In genomic region chr12:53770281-53770680, GRCh38 we compare ENCODE assay signal across 17 cellular contexts. TPM values are rescaled to one million over a fixed set of nuclear protein-coding genes. Genes with fewer than 3 reads are reported as not detected.
DNase-seq lines count a peak whose midpoint lies in the region; TF ChIP-seq lines count a peak whose summit lies in the region.
"Had no signal": no experiment of that assay in that cellular context is flagged by ENCODE, and none has a peak within 500 bp of the region (broad histone marks: within the 10 kb centered on the region; RNA-seq: fewer than 3 reads in every experiment).

No MANE protein-coding gene starts in this region.

- no TSS peak for BruUV-seq in MCF 10A (replicated peaks; lab: Mats Ljungman, UMichigan)

- peaks cover 6% of the 10 kb centered on the region for H3K36me3 Mint-ChIP-seq in MCF 10A (ENCODE audit: insufficient read depth, unreplicated experiment)
- no peaks in the 10 kb centered on the region for H3K36me3 Mint-ChIP-seq in CD4-positive, alpha-beta memory T cell
- H3K36me3 Mint-ChIP-seq: naive B cell had no signal

- no peaks in the 10 kb centered on the region for H3K9me3 Mint-ChIP-seq in MCF 10A (ENCODE audit: unreplicated experiment)
- peaks cover 0 to 1% (median 0%) of the 10 kb centered on the region in 8 donors for H3K9me3 Mint-ChIP-seq in CD4-positive, alpha-beta memory T cell
- H3K9me3 Mint-ChIP-seq: activated T-cell treated with anti-CD3 and anti-CD28 coated beads, Interleukin-2, amount 50 U/mL, for 4 hours had no signal

- POLR2A ChIA-PET in MCF 10A (lab: Yijun Ruan, JAX), result interaction anchor here (0.6 to 2.7 kb wide), 6 partner anchors 9 to 229 kb away, joined by 3 to 21 read pairs (median 4); partner anchors contain the start of genes HOXC13 and HOXC9
- POLR2A ChIA-PET in CD4-positive, alpha-beta memory T cell (lab: Charles Lee; ENCODE audit: partially characterized antibody), result no interaction called here

- no peak overlapping the region for H3K27ac ChIP-seq in breast epithelium
- no peak overlapping the region for H3K27ac ChIP-seq in CD4-positive, alpha-beta memory T cell (ENCODE audit: low read depth, low read length)
- H3K27ac ChIP-seq: 22Rv1, sigmoid colon, testis had no signal

- H3K27me3 Mint-ChIP-seq in MCF 10A (ENCODE audit: insufficient read depth, unreplicated experiment), result no peaks in the 10 kb centered on the region
- peaks cover 35 to 51% of the 10 kb centered on the region in 2 donors for H3K27me3 Mint-ChIP-seq in CD4-positive, alpha-beta memory T cell

- no peaks in the 10 kb centered on the region for H3K27me3 ChIP-seq in breast epithelium
- H3K27me3 ChIP-seq in CD4-positive, alpha-beta memory T cell (ENCODE audit: insufficient read depth, low read length), result peaks cover 13% of the 10 kb centered on the region
- H3K27me3 ChIP-seq: sigmoid colon, testis had no signal

- H3K4me3 Mint-ChIP-seq in MCF 10A (ENCODE audit: unreplicated experiment), result peak overlapping the region; percentile 0
- H3K4me3 Mint-ChIP-seq in CD4-positive, alpha-beta memory T cell, result no peak overlapping the region
- H3K4me3 Mint-ChIP-seq: activated T-cell treated with anti-CD3 and anti-CD28 coated beads, Interleukin-2, amount 50 U/mL, for 4 hours; naive B cell had no signal

- TF ChIP-seq CTCF in MCF 10A (IDR thresholded peaks at IDR 0.05; ENCODE audit: unreplicated experiment) (no peak), breast epithelium (IDR thresholded peaks at IDR 0.05) (no peak)

- no peaks in the 10 kb centered on the region for H3K36me3 ChIP-seq in breast epithelium
- no peaks in the 10 kb centered on the region for H3K36me3 ChIP-seq in CD4-positive, alpha-beta memory T cell (ENCODE audit: insufficient read depth, low read length)
- H3K36me3 ChIP-seq: HAP-1, sigmoid colon had no signal

- peak; percentile 61 for DNase-seq in MCF 10A (ENCODE audit: unreplicated experiment)
- DNase-seq in breast epithelium (ENCODE audit: low spot score in 2 of 2), result no peak
- peak; percentile 92 for DNase-seq in SW480 (ENCODE audit: low spot score)
- peak; percentile 54 for DNase-seq in fibroblast of the conjunctiva (ENCODE audit: low read depth)
- DNase-seq in Ammon's horn (ENCODE audit: low spot score), result no peak
- no peak for DNase-seq in CD4-positive, alpha-beta memory T cell
- DNase-seq in NOMO-1 treated with dmso at 0.1 percent for 144 hours (lab: John Stamatoyannopoulos, UW; ENCODE audit: unreplicated experiment), result no peak
- DNase-seq in amygdala (lab: John Stamatoyannopoulos, UW), result no peak
- DNase-seq: activated CD4-positive, CD25-positive, alpha-beta regulatory T cell treated with anti-CD3 and anti-CD28 coated beads, Interleukin-2, amount 50 U/mL, for 72 hours; activated T-cell treated with anti-CD3 and anti-CD28 coated beads, Interleukin-2, amount 50 U/mL, for 4 hours; DMS153; naive B cell; NCI-H774; sigmoid colon; testis had no signal

- intact Hi-C loops in MCF 10A (cut with micrococcal nuclease), result loop anchor here (1.0 kb wide), 1 partner anchor 180 kb away; no protein-coding TSS in a partner anchor
- intact Hi-C loops in breast epithelium (cut with DNase I; ENCODE audit: low total_unique reads), result no loop called here
- intact Hi-C loops in CD4-positive, alpha-beta memory T cell (cut with micrococcal nuclease), result no loop called here

- CTCF ChIA-PET in MCF 10A (lab: Yijun Ruan, JAX), result interaction anchor here (0.6 to 2.7 kb wide), 11 partner anchors 11 to 234 kb away, joined by 3 to 17 read pairs (median 4); no protein-coding TSS in a partner anchor
- CTCF ChIA-PET in CD4-positive, alpha-beta memory T cell (lab: Charles Lee; ENCODE audit: partially characterized antibody), result interaction anchor here (1.5 kb wide), 1 partner anchor 13 kb away, joined by 3 read pairs; no protein-coding TSS in a partner anchor

- H3K4me3 ChIP-seq in breast epithelium, result no peak overlapping the region
- no peak overlapping the region for H3K4me3 ChIP-seq in CD4-positive, alpha-beta memory T cell (ENCODE audit: low read length in 2 of 2)
- H3K4me3 ChIP-seq: HAP-1, sigmoid colon, testis had no signal

- H3K4me1 Mint-ChIP-seq in MCF 10A (ENCODE audit: insufficient read depth, unreplicated experiment), result peaks cover 25% of the 10 kb centered on the region
- no peaks in the 10 kb centered on the region for H3K4me1 Mint-ChIP-seq in CD4-positive, alpha-beta memory T cell
- H3K4me1 Mint-ChIP-seq: naive B cell had no signal

- no peaks in the 10 kb centered on the region for H3K4me1 ChIP-seq in breast epithelium
- no peaks in the 10 kb centered on the region for H3K4me1 ChIP-seq in CD4-positive, alpha-beta memory T cell (ENCODE audit: insufficient read depth, low read length)
- H3K4me1 ChIP-seq: testis had no signal

- no peak for TF ChIP-seq POLR2A in breast epithelium (IDR thresholded peaks at IDR 0.05)

- H3K27ac Mint-ChIP-seq in MCF 10A (ENCODE audit: low read depth, unreplicated experiment), result peak overlapping the region; percentile 6
- H3K27ac Mint-ChIP-seq in CD4-positive, alpha-beta memory T cell, result no peak overlapping the region
- H3K27ac Mint-ChIP-seq: naive B cell had no signal

- no peaks in the 10 kb centered on the region for H3K9me3 ChIP-seq in breast epithelium
- H3K9me3 ChIP-seq in CD4-positive, alpha-beta memory T cell (ENCODE audit: control insufficient read depth in 1 of 2, low read length in 2 of 2), result no peaks in the 10 kb centered on the region
- H3K9me3 ChIP-seq: HAP-1, sigmoid colon, testis had no signal

RNA-seq across cellular contexts. Expression of gene CISTR, which starts 18.5 kb away (rescaled TPM):
- not detected in 2 replicates for total RNA-seq in MCF 10A (2022)
- total RNA-seq in breast epithelium, result not detected
- total RNA-seq in CD4-positive, alpha-beta memory T cell, result not detected
- not detected for polyA plus RNA-seq in CD4-positive, alpha-beta memory T cell
- total RNA-seq: activated T-cell treated with anti-CD3 and anti-CD28 coated beads, Interleukin-2, amount 50 U/mL, for 4 hours; sigmoid colon; testis had no signal
- polyA plus RNA-seq: sigmoid colon had no signal

RNA-seq across cellular contexts. Expression of gene CALCOCO1, which starts 43.0 kb away (rescaled TPM):
- total RNA-seq in MCF 10A (2022) (49.4 and 74.6 TPM in 2 replicates), breast epithelium (100 to 1,000 TPM; 218 to 301 (median 295) TPM)
- total RNA-seq in CD4-positive, alpha-beta memory T cell, result 100 to 1,000 TPM; 177 to 178 TPM
- polyA plus RNA-seq in CD4-positive, alpha-beta memory T cell, result 10 to 100 TPM; 77.3 to 88.3 TPM

Comparison
In these comparisons a context has a peak if more than half of its experiments do, and no peak if none do; other contexts are left out.
1. DNase-seq: peak in MCF 10A (single experiment), SW480 (single experiment) and fibroblast of the conjunctiva (single experiment); none in breast epithelium (0 of 2), Ammon's horn (single experiment), CD4-positive, alpha-beta memory T cell (0 of 5), NOMO-1 treated with dmso at 0.1 percent for 144 hours (single experiment) and amygdala (0 of 56).